ENCODE assay signal across 17 cellular contexts in the genomic region with DNA sequence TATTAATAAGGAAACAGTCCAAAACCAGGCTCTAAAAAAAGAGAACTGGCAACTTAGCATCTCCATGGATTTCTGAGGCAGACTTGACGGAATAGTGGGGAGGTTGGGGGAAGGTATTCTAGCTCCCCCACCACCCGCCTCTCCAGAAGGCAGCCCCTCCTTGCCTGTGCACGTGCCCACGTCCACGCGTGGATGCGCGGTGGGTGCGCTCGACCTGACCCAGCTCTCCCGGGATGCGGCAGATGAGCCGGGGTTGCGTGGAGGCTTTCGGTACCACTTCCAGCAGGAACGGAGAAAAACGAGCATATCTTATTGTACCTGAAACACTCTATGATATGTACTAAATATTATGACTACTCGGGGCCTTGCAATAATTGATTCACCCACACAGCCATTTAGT.
A peak's percentile ranks its signal among the peaks of the same experiment; 100 is the strongest.
DNase-seq lines count a peak whose midpoint lies in the region; ATAC-seq, FAIRE-seq and TF ChIP-seq lines count a peak whose summit lies in the region.
"Had no signal": no experiment of that assay in that cellular context is flagged by ENCODE, and none has a peak within 500 bp of the region (broad histone marks: within the 10 kb centered on the region; RNA-seq: fewer than 3 reads in every experiment).

No MANE protein-coding gene starts in this region.

- no peaks in the 10 kb centered on the region for H3K27me3 ChIP-seq in BLaER1 treated with 17β-estradiol and CSF1 and Interleukin-3, amounts not matched to agents 10 nM and 100 nM
- no peaks in the 10 kb centered on the region for H3K27me3 ChIP-seq in neural cell (ENCODE audit: insufficient read depth, low read depth, low read length)

- peaks cover 0 to 2% of the 10 kb centered on the region in 2 donors for H3K4me1 Mint-ChIP-seq in stimulated activated naive B cell treated with anti-CD40 and anti-IgM and Interleukin-4, amounts not matched to agents 10 μg/mL and 1 μg/mL and 100 μg/mL, for 72 hours
- H3K4me1 Mint-ChIP-seq: IgD-negative memory B cell had no signal

- H3K4me2 ChIP-seq in A549 (no peak overlapping the region), OCI-LY7 (ENCODE audit: low read length) (0 out of 2 replicates have a peak overlapping the region, but pooled peaks have one; percentile 35), neural cell (ENCODE audit: low read length) (peak overlapping the region; percentile 31)
- H3K4me2 ChIP-seq in BLaER1 treated with 17β-estradiol and CSF1 and Interleukin-3, amounts not matched to agents 10 nM and 100 nM, result peak overlapping the region in 8 of 11 experiments; percentile 44 to 95 (median 76); a peak in 13 of 22 replicates

- H3K9me3 Mint-ChIP-seq in stimulated activated naive B cell treated with anti-CD40 and anti-IgM and Interleukin-4, amounts not matched to agents 10 μg/mL and 1 μg/mL and 100 μg/mL, for 72 hours, result peaks cover 0 to 3% of the 10 kb centered on the region in 2 donors

- TF ChIP-seq CTCF in A549 (IDR thresholded peaks at IDR 0.05) (no peak), OCI-LY7 (conservative IDR thresholded peaks at IDR 0.05; ENCODE audit: low read length) (no peak), neural cell (IDR thresholded peaks at IDR 0.05; ENCODE audit: poor library complexity, severe bottlenecking) (no peak)

- H3K27me3 Mint-ChIP-seq in stimulated activated naive B cell treated with anti-CD40 and anti-IgM and Interleukin-4, amounts not matched to agents 10 μg/mL and 1 μg/mL and 100 μg/mL, for 72 hours, result peaks cover 11 to 23% of the 10 kb centered on the region in 2 donors

- H3K4me1 ChIP-seq in A549, result no peaks in the 10 kb centered on the region
- peaks cover 11 to 64% (median 54%) of the 10 kb centered on the region in 10 experiments; a peak in 19 of 20 replicates for H3K4me1 ChIP-seq in BLaER1 treated with 17β-estradiol and CSF1 and Interleukin-3, amounts not matched to agents 10 nM and 100 nM
- H3K4me1 ChIP-seq in OCI-LY7 (ENCODE audit: insufficient read depth, low read length, poor library complexity, severe bottlenecking), result peaks cover 19% of the 10 kb centered on the region

- peaks cover 5% of the 10 kb centered on the region for H3F3A ChIP-seq in neural cell (ENCODE audit: insufficient read depth, low read length, poor library complexity, severe bottlenecking)

- no peaks in the 10 kb centered on the region for H3K9me3 ChIP-seq in A549
- H3K9me3 ChIP-seq in BLaER1 treated with 17β-estradiol and CSF1 and Interleukin-3, amounts not matched to agents 10 nM and 100 nM (replicated peaks in 1 of 11), result peaks cover 14 to 21% (median 17%) of the 10 kb centered on the region in 11 experiments; a peak in 19 of 22 replicates
- H3K9me3 ChIP-seq in OCI-LY7 (ENCODE audit: low read length), result no peaks in the 10 kb centered on the region
- no peaks in the 10 kb centered on the region for H3K9me3 ChIP-seq in neural cell (ENCODE audit: low read length)

- intact Hi-C loops in OCI-LY7 (cut with micrococcal nuclease; ENCODE audit: unreplicated experiment), result no loop called here

- DNase-seq in A549 (ENCODE audit: low read depth in 1 of 2, low spot score in 1 of 2), result no peak
- no peak for DNase-seq in OCI-LY7 (ENCODE audit: low spot score)
- DNase-seq in DMS153 treated with DMSO at 0.1 percent for 48 hours (lab: John Stamatoyannopoulos, UW; ENCODE audit: unreplicated experiment), result no peak
- DNase-seq in stimulated activated naive B cell treated with anti-CD40 and anti-IgM and Interleukin-4, amounts not matched to agents 10 μg/mL and 1 μg/mL and 100 μg/mL, for 72 hours, result no peak
- DNase-seq in DMS79 treated with DMSO at 0.1 percent for 48 hours (lab: John Stamatoyannopoulos, UW), result no peak
- DNase-seq: AML-193; C1 segment of cervical spinal cord; CD4-positive, alpha-beta memory T cell; DMS153; GF-D8; KG1 had no signal

- H2AFZ ChIP-seq in OCI-LY7 (ENCODE audit: low read length) (no peak overlapping the region), neural cell (ENCODE audit: low read depth, low read length) (no peak overlapping the region)

- H3K36me3 Mint-ChIP-seq in stimulated activated naive B cell treated with anti-CD40 and anti-IgM and Interleukin-4, amounts not matched to agents 10 μg/mL and 1 μg/mL and 100 μg/mL, for 72 hours, result peaks cover 0 to 4% of the 10 kb centered on the region in 2 donors
- H3K36me3 Mint-ChIP-seq: CD4-positive, alpha-beta memory T cell; IgD-negative memory B cell had no signal

- TF ChIP-seq RAD21 in A549 (conservative IDR thresholded peaks at IDR 0.05 in 1 of 2, IDR thresholded peaks at IDR 0.05 in 1 of 2) (no peak), neural cell (conservative IDR thresholded peaks at IDR 0.05) (no peak)

- CTCF ChIA-PET in A549 (lab: Yijun Ruan, JAX), result interaction anchor here (1.4 to 3.0 kb wide), 5 partner anchors 9 to 15 kb away, joined by 3 to 15 read pairs (median 4); no protein-coding TSS in a partner anchor
- CTCF ChIA-PET in OCI-LY7 (lab: Charles Lee; ENCODE audit: unreplicated experiment), result no interaction called here

- TF ChIP-seq POLR2A in A549 (IDR thresholded peaks at IDR 0.05; ENCODE audit: low read length), result no peak

- peaks cover 0 to 18% (median 10%) of the 10 kb centered on the region in 11 experiments; a peak in 11 of 22 replicates for H4K20me1 ChIP-seq in BLaER1 treated with 17β-estradiol and CSF1 and Interleukin-3, amounts not matched to agents 10 nM and 100 nM
- H4K20me1 ChIP-seq in OCI-LY7 (ENCODE audit: insufficient read depth, low read length) (no peaks in the 10 kb centered on the region), neural cell (ENCODE audit: insufficient read depth) (no peaks in the 10 kb centered on the region)

- no peak overlapping the region for H3K4me3 Mint-ChIP-seq in stimulated activated naive B cell treated with anti-CD40 and anti-IgM and Interleukin-4, amounts not matched to agents 10 μg/mL and 1 μg/mL and 100 μg/mL, for 72 hours
- H3K4me3 Mint-ChIP-seq: IgD-negative memory B cell had no signal

- H3K79me2 ChIP-seq in OCI-LY7 (ENCODE audit: insufficient read depth, low read depth, low read length), result no peaks in the 10 kb centered on the region
- no peaks in the 10 kb centered on the region for H3K79me2 ChIP-seq in neural cell (replicated peaks; ENCODE audit: insufficient read depth, low read length)

- H3K9ac ChIP-seq in BLaER1 treated with 17β-estradiol and CSF1 and Interleukin-3, amounts not matched to agents 10 nM and 100 nM, result no peak overlapping the region
- no peak overlapping the region for H3K9ac ChIP-seq in neural cell (ENCODE audit: low read length)

- POLR2A ChIA-PET in A549 (lab: Yijun Ruan, JAX) (no interaction called here), OCI-LY7 (lab: Charles Lee) (interaction anchor here (0.6 to 1.0 kb wide), 2 partner anchors 11 to 46 kb away, joined by 3 read pairs; no protein-coding TSS in a partner anchor)

- 83% methylated on average over 18 of the region's 18 CpGs for WGBS in A549 (ENCODE audit: missing lambda C conversion rate)

- no peak for ATAC-seq in A549
- no peak for ATAC-seq in GM18498 (IDR thresholded peaks at IDR 0.05; ENCODE audit: unreplicated experiment)
- ATAC-seq in stimulated activated naive B cell treated with anti-CD40 and anti-IgM and Interleukin-4, amounts not matched to agents 10 μg/mL and 1 μg/mL and 100 μg/mL, for 72 hours (replicated peaks), result no peak

- H3K9me2 ChIP-seq in OCI-LY7 (ENCODE audit: insufficient read depth, low read length), result no peaks in the 10 kb centered on the region
- H3K9me2 ChIP-seq in neural cell (ENCODE audit: insufficient read depth, low read length), result no peaks in the 10 kb centered on the region

- H3K27ac Mint-ChIP-seq in stimulated activated naive B cell treated with anti-CD40 and anti-IgM and Interleukin-4, amounts not matched to agents 10 μg/mL and 1 μg/mL and 100 μg/mL, for 72 hours, result no peak overlapping the region
- H3K27ac Mint-ChIP-seq: CD4-positive, alpha-beta memory T cell; IgD-negative memory B cell had no signal

- 0 out of 22 replicates have a peak, but pooled peaks cover 0 to 3% (median 0%) of the 10 kb centered on the region in 11 experiments for H3K36me3 ChIP-seq in BLaER1 treated with 17β-estradiol and CSF1 and Interleukin-3, amounts not matched to agents 10 nM and 100 nM
- no peaks in the 10 kb centered on the region for H3K36me3 ChIP-seq in OCI-LY7 (ENCODE audit: insufficient read depth, low read length)
- H3K36me3 ChIP-seq in neural cell (ENCODE audit: insufficient read depth, low read length), result no peaks in the 10 kb centered on the region

- H3K4me3 ChIP-seq in A549 (no peak overlapping the region), OCI-LY7 (ENCODE audit: low read depth, low read length, poor library complexity, severe bottlenecking) (no peak overlapping the region), neural cell (ENCODE audit: low read length) (no peak overlapping the region)
- H3K4me3 ChIP-seq in BLaER1 treated with 17β-estradiol and CSF1 and Interleukin-3, amounts not matched to agents 10 nM and 100 nM, result no peak overlapping the region

- BruUV-seq in OCI-LY7 (replicated peaks; lab: Mats Ljungman, UMichigan), result no TSS peak

- FAIRE-seq in A549 (lab: Jason Lieb, UNC), result peak; percentile 7
- FAIRE-seq: D721Med, GM18507 had no signal

- TF ChIP-seq EP300 in A549 (IDR thresholded peaks at IDR 0.05), result no peak
- no peak for TF ChIP-seq EP300 in neural cell (conservative IDR thresholded peaks at IDR 0.05; ENCODE audit: poor library complexity, severe bottlenecking)

- no peak overlapping the region for H3K27ac ChIP-seq in A549
- no peak overlapping the region for H3K27ac ChIP-seq in BLaER1 treated with 17β-estradiol and CSF1 and Interleukin-3, amounts not matched to agents 10 nM and 100 nM
- H3K27ac ChIP-seq in OCI-LY7 (ENCODE audit: low read depth, low read length, poor library complexity, severe bottlenecking), result no peak overlapping the region
- peak overlapping the region; percentile 2 for H3K27ac ChIP-seq in neural cell (ENCODE audit: low read length)

TF ChIP-seq in A549, 52 proteins besides CTCF, POLR2A, EP300 and RAD21 (continues in another document):
- TF ChIP-seq CHD2 (IDR thresholded peaks at IDR 0.05; ENCODE audit: low read length, partially characterized antibody) (no peak), POLR2AphosphoS2 (conservative IDR thresholded peaks at IDR 0.05; ENCODE audit: low read length) (no peak), JUNB (IDR thresholded peaks at IDR 0.05) (no peak), SMC3 (IDR thresholded peaks at IDR 0.05) (no peak), HEYL (CRISPR knock-in tag; IDR thresholded peaks at IDR 0.05) (no peak), NPAS2 (CRISPR knock-in tag; IDR thresholded peaks at IDR 0.05; ENCODE audit: borderline replicate concordance) (no peak), ZFP36 (IDR thresholded peaks at IDR 0.05; ENCODE audit: borderline replicate concordance, partially characterized antibody) (no peak)

TF ChIP-seq in neural cell, 6 proteins besides CTCF, POLR2A, EP300 and RAD21:
- TF ChIP-seq SMC3 (conservative IDR thresholded peaks at IDR 0.05; ENCODE audit: poor library complexity) (peak; percentile 10), MXI1 (conservative IDR thresholded peaks at IDR 0.05; ENCODE audit: poor library complexity, severe bottlenecking) (no peak)
